In genomic region chr5:72356361-72356760, GRCh38 we compare ENCODE assay signal across 15 cellular contexts. TPM values are rescaled to one million over a fixed set of nuclear protein-coding genes. Genes with fewer than 3 reads are reported as not detected.
DNase-seq lines count a peak whose midpoint lies in the region; ATAC-seq, FAIRE-seq and TF ChIP-seq lines count a peak whose summit lies in the region.
"Had no signal": no experiment of that assay in that cellular context is flagged by ENCODE, and none has a peak within 500 bp of the region (broad histone marks: within the 10 kb centered on the region; RNA-seq: fewer than 3 reads in every experiment).

No MANE protein-coding gene starts in this region.

- in situ Hi-C loops in HepG2 (cut with HindIII; ENCODE audit: extremely low pct_ligation_motif_present, low pct_unique_long_range_greater_than_20kb): no loop called here
- in situ Hi-C loops in K562 (cut with MboI): no loop called here

- no peaks in the 10 kb centered on the region for H4K20me1 ChIP-seq in HepG2 (ENCODE audit: insufficient read depth, low read length)
- H4K20me1 ChIP-seq in K562 (replicated peaks; ENCODE audit: control insufficient read depth, insufficient read depth, low read length): no peaks in the 10 kb centered on the region

- ATAC-seq in HepG2: no peak
- ATAC-seq in right lobe of liver: no peak
- ATAC-seq in K562: no peak
- ATAC-seq in GM19395 (IDR thresholded peaks at IDR 0.05; ENCODE audit: unreplicated experiment): no peak
- no peak for ATAC-seq in gastroesophageal sphincter

- H3K36me3 ChIP-seq in HepG2 (replicated peaks in 1 of 2; ENCODE audit: control insufficient read depth in 1 of 2, insufficient read depth in 2 of 2, low read length in 2 of 2): peaks cover 5 to 27% of the 10 kb centered on the region in 2 experiments
- H3K36me3 ChIP-seq in right lobe of liver: peaks cover 0 to 5% (median 2%) of the 10 kb centered on the region in 4 donors
- peaks cover 47% of the 10 kb centered on the region for H3K36me3 ChIP-seq in K562 (ENCODE audit: control insufficient read depth, insufficient read depth, low read length)
- H3K36me3 ChIP-seq in gastroesophageal sphincter: peaks cover 0 to 35% of the 10 kb centered on the region in 2 donors

- TF ChIP-seq EP300 in HepG2 (IDR thresholded peaks at IDR 0.05; ENCODE audit: low read depth in 2 of 2, low read length in 2 of 2) (no peak), HepG2 (CRISPR knock-in tag; IDR thresholded peaks at IDR 0.05; ENCODE audit: borderline replicate concordance) (no peak), K562 (IDR thresholded peaks at IDR 0.05; ENCODE audit: low read length) (no peak), gastroesophageal sphincter (IDR thresholded peaks at IDR 0.05) (no peak)

- WGBS in HepG2 (ENCODE audit: low lambda C conversion rate): 100% methylated on average over 1 of the region's 1 CpG
- 85% methylated on average over 1 of the region's 1 CpG for WGBS in right lobe of liver (ENCODE audit: insufficient coverage, low coverage, low lambda C conversion rate, missing lambda C conversion rate)
- 24% methylated on average over 1 of the region's 1 CpG for WGBS in K562 (ENCODE audit: insufficient coverage, low coverage, missing lambda C conversion rate)
- WGBS in gastroesophageal sphincter (ENCODE audit: low coverage in 1 of 2), 2 donors: 40 to 64% methylated on average over 1 of the region's 1 CpG

- CTCF ChIA-PET in HepG2 (lab: Yijun Ruan, JAX; ENCODE audit: low intra/inter-chr PET ratio, low total read pairs) (no interaction called here), K562 (lab: Yijun Ruan, JAX; ENCODE audit: low intra/inter-chr PET ratio) (no interaction called here)

- TF ChIP-seq CTCF in HepG2 (CRISPR knock-in tag; IDR thresholded peaks at IDR 0.05) (no peak), right lobe of liver (IDR thresholded peaks at IDR 0.05) (no peak), K562 (IDR thresholded peaks at IDR 0.05 in 2 of 3, conservative IDR thresholded peaks at IDR 0.05 in 1 of 3; ENCODE audit: insufficient read depth in 2 of 3, low read depth in 1 of 3, low read length in 3 of 3) (no peak), gastroesophageal sphincter (IDR thresholded peaks at IDR 0.05) (no peak), GM10266 (IDR thresholded peaks at IDR 0.05; ENCODE audit: control insufficient read depth, insufficient read depth, low read depth, missing control alignments) (no peak)

- POLR2A ChIA-PET in HepG2 (lab: Yijun Ruan, JAX): no interaction called here
- POLR2A ChIA-PET in K562 (lab: Yijun Ruan, JAX): interaction anchor here (1.1 to 1.9 kb wide), 2 partner anchors 9 to 506 kb away, joined by 3 to 7 read pairs; no protein-coding TSS in a partner anchor

- no TSS peak for BruUV-seq in HepG2 (replicated peaks; lab: Mats Ljungman, UMichigan)
- no TSS peak for BruUV-seq in K562 (replicated peaks; lab: Mats Ljungman, UMichigan)

- H3K27me3 ChIP-seq in HepG2 (ENCODE audit: control insufficient read depth in 1 of 2, insufficient read depth in 2 of 2, low read length in 2 of 2) (no peaks in the 10 kb centered on the region), right lobe of liver (no peaks in the 10 kb centered on the region), K562 (ENCODE audit: control insufficient read depth in 2 of 2, insufficient read depth in 2 of 2, low read length in 2 of 2) (no peaks in the 10 kb centered on the region), gastroesophageal sphincter (no peaks in the 10 kb centered on the region)
- H3K27me3 ChIP-seq: BE2C had no signal

- DNase-seq in HepG2 (ENCODE audit: low spot score) (no peak), right lobe of liver (no peak), K562 (ENCODE audit: extremely low read depth in 1 of 4, low spot score in 3 of 4) (no peak), inferior parietal cortex (ENCODE audit: extremely low spot score) (peak; percentile 52), GM10266 (ENCODE audit: extremely low spot score) (no peak)
- DNase-seq: CD4-positive, alpha-beta memory T cell; DMS153; DND-41; GF-D8; KBM-7 had no signal

- H2AFZ ChIP-seq in HepG2 (ENCODE audit: low read length) (no peak overlapping the region), K562 (ENCODE audit: low read depth, low read length) (no peak overlapping the region)

- no peak for TF ChIP-seq POLR2A in HepG2 (IDR thresholded peaks at IDR 0.05; ENCODE audit: insufficient read depth in 1 of 2, low read depth in 2 of 2, low read length in 2 of 2)
- TF ChIP-seq POLR2A in right lobe of liver (IDR thresholded peaks at IDR 0.05): no peak
- TF ChIP-seq POLR2A in K562 (conservative IDR thresholded peaks at IDR 0.05): no peak
- no peak for TF ChIP-seq POLR2A in gastroesophageal sphincter (IDR thresholded peaks at IDR 0.05)

- H3K9me3 ChIP-seq in HepG2 (ENCODE audit: low read length) (no peaks in the 10 kb centered on the region), right lobe of liver (no peaks in the 10 kb centered on the region), K562 (replicated peaks; ENCODE audit: control insufficient read depth, insufficient read depth, low read depth, low read length) (no peaks in the 10 kb centered on the region), gastroesophageal sphincter (no peaks in the 10 kb centered on the region)
- H3K9me3 ChIP-seq: BE2C had no signal

- H3K4me3 ChIP-seq in HepG2 (replicated peaks in 1 of 3; ENCODE audit: insufficient read depth in 1 of 3, low read depth in 2 of 3, low read length in 3 of 3) (no peak overlapping the region), right lobe of liver (no peak overlapping the region), K562 (no peak overlapping the region), gastroesophageal sphincter (no peak overlapping the region)

- H3K9ac ChIP-seq in HepG2 (ENCODE audit: insufficient read depth, low read depth, low read length) (no peak overlapping the region), K562 (ENCODE audit: insufficient read depth in 1 of 2, low read depth in 2 of 2, low read length in 2 of 2) (no peak overlapping the region)

- intact Hi-C loops in HepG2 (cut with micrococcal nuclease; ENCODE audit: unreplicated experiment) (no loop called here), right lobe of liver (cut with DNase I) (no loop called here), K562 (cut with micrococcal nuclease) (no loop called here)

- no peaks in the 10 kb centered on the region for H3K4me1 ChIP-seq in HepG2 (ENCODE audit: insufficient read depth, low read length)
- H3K4me1 ChIP-seq in right lobe of liver: no peaks in the 10 kb centered on the region
- H3K4me1 ChIP-seq in K562 (replicated peaks in 1 of 2; ENCODE audit: control insufficient read depth in 2 of 2, insufficient read depth in 2 of 2, low read length in 2 of 2): no peaks in the 10 kb centered on the region
- no peaks in the 10 kb centered on the region for H3K4me1 ChIP-seq in gastroesophageal sphincter
- H3K4me1 ChIP-seq: BE2C had no signal

- FAIRE-seq in HepG2 (lab: Jason Lieb, UNC) (no peak), K562 (lab: Jason Lieb, UNC) (no peak)
- FAIRE-seq: A204.1 had no signal

- no peak overlapping the region for H3K27ac ChIP-seq in HepG2 (ENCODE audit: extremely low read length, insufficient read depth, low read length)
- H3K27ac ChIP-seq in right lobe of liver: no peak overlapping the region
- H3K27ac ChIP-seq in K562 (ENCODE audit: extremely low read depth, low read depth, low read length): no peak overlapping the region
- no peak overlapping the region for H3K27ac ChIP-seq in gastroesophageal sphincter
- H3K27ac ChIP-seq: C4-2B had no signal

- no peaks in the 10 kb centered on the region for H3K9me1 ChIP-seq in K562 (ENCODE audit: control insufficient read depth, insufficient read depth, low read length)

- TF ChIP-seq RAD21 in HepG2 (CRISPR knock-in tag; IDR thresholded peaks at IDR 0.05): no peak
- no peak for TF ChIP-seq RAD21 in K562 (CRISPR knock-in tag; conservative IDR thresholded peaks at IDR 0.05 in 1 of 2, IDR thresholded peaks at IDR 0.05 in 1 of 2)

- H3K4me2 ChIP-seq in HepG2 (ENCODE audit: low read depth, low read length) (no peak overlapping the region), K562 (ENCODE audit: insufficient read depth, low read length) (no peak overlapping the region)

- H3K79me2 ChIP-seq in HepG2 (ENCODE audit: insufficient read depth, low read length): no peaks in the 10 kb centered on the region
- H3K79me2 ChIP-seq in K562 (ENCODE audit: control insufficient read depth, insufficient read depth, low read length): no peaks in the 10 kb centered on the region

RNA-seq across cellular contexts. Expression of gene PTCD2, which starts 36.2 kb away (rescaled TPM):
- total RNA-seq in HepG2 (2016; rRNA removed; fragmentation: Illumina TruSeq; extraction: Trizol) (6.4 and 7.0 TPM in 2 replicates), right lobe of liver (1 to 10 TPM; 4.3 to 8.5 (median 6.7) TPM), K562 (2014; rRNA removed) (12.5 and 14.6 TPM in 2 replicates), K562 (2014; rRNA removed; fragmentation: Illumina TruSeq; extraction: Trizol) (18.3 and 19.4 TPM in 2 replicates), K562 (2015; rRNA removed; fragmentation: Illumina TruSeq; extraction: Trizol) (11.9 and 12.6 TPM in 2 replicates), K562 (2021) (18.7 and 20.6 TPM in 2 replicates), gastroesophageal sphincter (1 to 10 TPM; 2.7 to 7.2 (median 5.4) TPM)
- total RNA-seq in HepG2 (2016; cell fraction: cytosol; rRNA removed; fragmentation: Illumina TruSeq; extraction: Trizol; ENCODE audit: low read depth): 1.2 and 1.8 TPM in 2 replicates
- 7.0 and 9.2 TPM in 2 replicates for total RNA-seq in HepG2 (2016; cell fraction: insoluble cytoplasmic fraction; rRNA removed; fragmentation: Illumina TruSeq; extraction: Trizol)
- total RNA-seq in HepG2 (2016; cell fraction: membrane; rRNA removed; fragmentation: Illumina TruSeq; extraction: Trizol): 3.4 TPM in 2 replicates
- 11.4 and 14.2 TPM in 2 replicates for total RNA-seq in HepG2 (2016; cell fraction: nucleus; rRNA removed; fragmentation: Illumina TruSeq; extraction: Trizol)
- polyA plus RNA-seq in HepG2 (2011; rRNA removed) (5.3 and 5.5 TPM in 2 replicates), K562 (2011; rRNA removed) (24.7 and 28.5 TPM in 2 replicates), K562 (2014; fragmentation: Illumina TruSeq; extraction: Trizol) (13.6 and 14.6 TPM in 2 replicates), K562 (2014; fragmentation: Nextera tagmentation; extraction: Ambion mirVana) (10 to 100 TPM; 18.6 to 19.6 TPM), K562 (2014; rRNA removed) (14.1 and 18.8 TPM in 2 replicates)
- polyA plus RNA-seq in HepG2 (2011; cell fraction: cytosol; rRNA removed): 2.2 and 3.7 TPM in 2 replicates
- polyA plus RNA-seq in HepG2 (2011; cell fraction: nucleus; rRNA removed): 9.0 and 11.4 TPM in 2 replicates
- polyA plus RNA-seq in HepG2 (2012): 3.9 and 4.5 TPM in 2 replicates
- polyA plus RNA-seq in HepG2 (2016; cell fraction: cytosol; fragmentation: Illumina TruSeq; extraction: Trizol; ENCODE audit: low read depth): 0.70 and 0.74 TPM in 2 replicates
- 8.3 and 9.4 TPM in 2 replicates for polyA plus RNA-seq in HepG2 (2016; cell fraction: insoluble cytoplasmic fraction; fragmentation: Illumina TruSeq; extraction: Trizol; ENCODE audit: low read depth)
- polyA plus RNA-seq in HepG2 (2016; cell fraction: membrane; fragmentation: Illumina TruSeq; extraction: Trizol; ENCODE audit: low read depth): 1.6 and 2.1 TPM in 2 replicates
- polyA plus RNA-seq in HepG2 (2016; cell fraction: nucleus; fragmentation: Illumina TruSeq; extraction: Trizol; ENCODE audit: insufficient read depth, low read depth): 13.3 and 14.0 TPM in 2 replicates
- 6.7 and 16.5 TPM in 2 replicates for polyA minus RNA-seq in HepG2 (2011; rRNA and poly(A)+ RNA removed; ENCODE audit: low replicate concordance)
- 2.5 and 3.2 TPM in 2 replicates for polyA minus RNA-seq in HepG2 (2011; cell fraction: cytosol; rRNA and poly(A)+ RNA removed)
- 19.2 and 20.8 TPM in 2 replicates for polyA minus RNA-seq in HepG2 (2011; cell fraction: nucleus; rRNA and poly(A)+ RNA removed)
- 14.6 and 25.8 TPM in 2 replicates for total RNA-seq in K562 (2011; cell fraction: chromatin; rRNA removed; ENCODE audit: low replicate concordance)
- total RNA-seq in K562 (2011; cell fraction: nucleolus; rRNA removed): 9.7 and 10.5 TPM in 2 replicates
- total RNA-seq in K562 (2011; cell fraction: nucleoplasm; rRNA removed): 15.5 and 22.9 TPM in 2 replicates
- 10.2 and 14.1 TPM in 2 replicates for polyA plus RNA-seq in K562 (2011; cell fraction: cytosol; rRNA removed)
- polyA plus RNA-seq in K562 (2011; cell fraction: nucleus; rRNA removed): 19.5 and 27.6 TPM in 2 replicates
- polyA plus RNA-seq in K562 (2012): 11.1 and 11.4 TPM in 2 replicates
- polyA minus RNA-seq in K562 (2011; rRNA and poly(A)+ RNA removed): 26.3 and 26.7 TPM in 2 replicates
- 8.0 and 8.8 TPM in 2 replicates for polyA minus RNA-seq in K562 (2011; cell fraction: cytosol; rRNA and poly(A)+ RNA removed)
- 14.4 and 18.4 TPM in 2 replicates for polyA minus RNA-seq in K562 (2011; cell fraction: nucleus; rRNA and poly(A)+ RNA removed)

RNA-seq across cellular contexts. Expression of gene MRPS27, which starts 36.3 kb away (rescaled TPM):
- total RNA-seq in HepG2 (2016; rRNA removed; fragmentation: Illumina TruSeq; extraction: Trizol): 115 and 139 TPM in 2 replicates
- total RNA-seq in HepG2 (2016; cell fraction: cytosol; rRNA removed; fragmentation: Illumina TruSeq; extraction: Trizol; ENCODE audit: low read depth): 17.5 and 21.2 TPM in 2 replicates
- 116 and 136 TPM in 2 replicates for total RNA-seq in HepG2 (2016; cell fraction: insoluble cytoplasmic fraction; rRNA removed; fragmentation: Illumina TruSeq; extraction: Trizol)
- total RNA-seq in HepG2 (2016; cell fraction: membrane; rRNA removed; fragmentation: Illumina TruSeq; extraction: Trizol): 84.2 and 94.1 TPM in 2 replicates
- 105 and 107 TPM in 2 replicates for total RNA-seq in HepG2 (2016; cell fraction: nucleus; rRNA removed; fragmentation: Illumina TruSeq; extraction: Trizol)
- 69.9 and 71.8 TPM in 2 replicates for polyA plus RNA-seq in HepG2 (2011; rRNA removed)
- polyA plus RNA-seq in HepG2 (2011; cell fraction: cytosol; rRNA removed): 61.9 and 69.4 TPM in 2 replicates
- polyA plus RNA-seq in HepG2 (2011; cell fraction: nucleus; rRNA removed): 35.6 and 40.4 TPM in 2 replicates
- polyA plus RNA-seq in HepG2 (2012): 50.1 and 50.6 TPM in 2 replicates
- polyA plus RNA-seq in HepG2 (2016; cell fraction: cytosol; fragmentation: Illumina TruSeq; extraction: Trizol; ENCODE audit: low read depth): 15.3 and 16.9 TPM in 2 replicates
- 115 and 117 TPM in 2 replicates for polyA plus RNA-seq in HepG2 (2016; cell fraction: insoluble cytoplasmic fraction; fragmentation: Illumina TruSeq; extraction: Trizol; ENCODE audit: low read depth)
- polyA plus RNA-seq in HepG2 (2016; cell fraction: membrane; fragmentation: Illumina TruSeq; extraction: Trizol; ENCODE audit: low read depth): 55.5 and 63.7 TPM in 2 replicates
- 77.0 and 147 TPM in 2 replicates for polyA plus RNA-seq in HepG2 (2016; cell fraction: nucleus; fragmentation: Illumina TruSeq; extraction: Trizol; ENCODE audit: insufficient read depth, low read depth)
- 215 and 246 TPM in 2 replicates for polyA minus RNA-seq in HepG2 (2011; rRNA and poly(A)+ RNA removed; ENCODE audit: low replicate concordance)
- 76.1 and 103 TPM in 2 replicates for polyA minus RNA-seq in HepG2 (2011; cell fraction: cytosol; rRNA and poly(A)+ RNA removed)
- polyA minus RNA-seq in HepG2 (2011; cell fraction: nucleus; rRNA and poly(A)+ RNA removed): 93.1 and 114 TPM in 2 replicates
- total RNA-seq in right lobe of liver: 10 to 100 TPM; 28.6 to 40.3 (median 36.0) TPM
- total RNA-seq in K562 (2011; cell fraction: chromatin; rRNA removed; ENCODE audit: low replicate concordance): 113 and 199 TPM in 2 replicates
- 69.4 and 77.0 TPM in 2 replicates for total RNA-seq in K562 (2011; cell fraction: nucleolus; rRNA removed)
- total RNA-seq in K562 (2011; cell fraction: nucleoplasm; rRNA removed): 108 and 163 TPM in 2 replicates
- 79.2 and 90.9 TPM in 2 replicates for total RNA-seq in K562 (2014; rRNA removed)
- 127 and 130 TPM in 2 replicates for total RNA-seq in K562 (2014; rRNA removed; fragmentation: Illumina TruSeq; extraction: Trizol)
- total RNA-seq in K562 (2015; rRNA removed; fragmentation: Illumina TruSeq; extraction: Trizol): 104 and 105 TPM in 2 replicates
- total RNA-seq in K562 (2021): 96.7 and 97.6 TPM in 2 replicates
- polyA plus RNA-seq in K562 (2011; rRNA removed): 118 and 144 TPM in 2 replicates
- 103 and 114 TPM in 2 replicates for polyA plus RNA-seq in K562 (2011; cell fraction: cytosol; rRNA removed)
- polyA plus RNA-seq in K562 (2011; cell fraction: nucleus; rRNA removed): 77.8 and 78.9 TPM in 2 replicates
- polyA plus RNA-seq in K562 (2012): 64.0 and 66.5 TPM in 2 replicates
- polyA plus RNA-seq in K562 (2014; fragmentation: Illumina TruSeq; extraction: Trizol): 111 and 125 TPM in 2 replicates
- 100 to 1,000 TPM; 106 to 122 TPM for polyA plus RNA-seq in K562 (2014; fragmentation: Nextera tagmentation; extraction: Ambion mirVana)
- polyA plus RNA-seq in K562 (2014; rRNA removed): 73.6 and 79.9 TPM in 2 replicates
- 143 and 145 TPM in 2 replicates for polyA minus RNA-seq in K562 (2011; rRNA and poly(A)+ RNA removed)
- polyA minus RNA-seq in K562 (2011; cell fraction: cytosol; rRNA and poly(A)+ RNA removed): 90.5 and 106 TPM in 2 replicates
- 64.1 and 85.1 TPM in 2 replicates for polyA minus RNA-seq in K562 (2011; cell fraction: nucleus; rRNA and poly(A)+ RNA removed)
- 10 to 100 TPM; 48.6 to 57.9 (median 55.1) TPM for total RNA-seq in gastroesophageal sphincter

Comparison
In these comparisons a context has a peak if more than half of its experiments do, and no peak if none do; other contexts are left out.
1. Of the 241 proteins assayed by ChIP-seq in both HepG2 and K562: peak only in HepG2: MAFF; only in K562: none; in both: none; in neither: 239; mixed calls (peak in some experiments, not most) for 1.